5 cellular contexts compared by ENCODE assay signal in genomic region chr7:134541501-134542194, GRCh38. TPM values are rescaled to one million over a fixed set of nuclear protein-coding genes. Genes with fewer than 3 reads are reported as not detected.
"Had no signal": no experiment of that assay in that cellular context is flagged by ENCODE, and none has a peak within 500 bp of the region (broad histone marks: within the 10 kb centered on the region; RNA-seq: fewer than 3 reads in every experiment).

No MANE protein-coding gene starts in this region.

RNA-seq across cellular contexts. Expression of gene AKR1B15, which starts 7.3 kb away (rescaled TPM):
- total RNA-seq: HT-29, HT1080, IMR-90, K562 had no signal
- polyA plus RNA-seq: IgD-negative memory B cell, IMR-90, K562 had no signal

RNA-seq across cellular contexts. Expression of gene AKR1B10, which starts 14.3 kb away (rescaled TPM):
- total RNA-seq: K562 had no signal
- polyA plus RNA-seq: IgD-negative memory B cell, K562 had no signal
